In the genomic region with DNA sequence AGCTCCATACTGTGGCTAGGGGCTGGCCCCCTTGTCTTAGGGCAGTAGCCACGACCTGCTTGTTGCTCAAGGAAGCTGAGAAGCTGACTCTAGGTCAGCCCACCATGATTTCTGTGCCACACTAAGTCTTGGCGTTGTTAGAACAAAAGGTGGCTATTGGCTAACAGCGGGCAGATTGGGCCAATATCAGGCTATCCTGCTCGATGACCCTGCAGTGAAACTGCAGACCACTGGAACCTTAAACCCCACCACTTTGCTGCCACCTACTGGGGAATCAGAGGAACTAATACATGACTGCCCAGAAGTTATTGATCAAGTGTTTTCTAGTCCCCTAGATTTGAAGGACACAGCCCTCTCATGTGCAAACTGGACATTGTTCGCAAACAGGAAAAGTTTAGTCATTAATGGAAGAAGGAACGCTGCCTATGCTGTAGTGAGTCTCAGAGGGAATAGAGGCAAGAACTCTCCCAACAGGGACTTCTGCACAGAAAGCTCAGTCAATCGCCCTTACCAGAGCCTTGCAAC, we compare ENCODE assay signal across 8 cellular contexts. TPM values are rescaled to one million over a fixed set of nuclear protein-coding genes. Genes with fewer than 3 reads are reported as not detected.
A peak's percentile ranks its signal among the peaks of the same experiment; 100 is the strongest.
DNase-seq lines count a peak whose midpoint lies in the region; ATAC-seq, FAIRE-seq and TF ChIP-seq lines count a peak whose summit lies in the region.

No MANE protein-coding gene starts in this region.

- H3K27me3 Mint-ChIP-seq in WTC11 (ENCODE audit: low read depth): peaks cover 45% of the 10 kb centered on the region

- no peak overlapping the region for H3K4me3 ChIP-seq in AG04449 (ENCODE audit: low read depth, low read length)

- peaks cover 31% of the 10 kb centered on the region for H3K4me1 Mint-ChIP-seq in WTC11

- CTCF ChIA-PET in AG04449 (lab: Yijun Ruan, JAX): interaction anchor here (0.7 to 4.5 kb wide), 24 partner anchors 9 to 746 kb away, joined by 3 to 42 read pairs (median 4); a partner anchor contains a TSS
- CTCF ChIA-PET in WTC11 (lab: Charles Lee): interaction anchor here (0.7 to 3.4 kb wide), 8 partner anchors 9 to 391 kb away, joined by 3 to 19 read pairs (median 3); a partner anchor contains a TSS

- FAIRE-seq in urothelium cell line (lab: Jason Lieb, UNC): no peak

- H3K4me3 Mint-ChIP-seq in WTC11: no peak overlapping the region

- H3K27ac Mint-ChIP-seq in WTC11: no peak overlapping the region

- TF ChIP-seq CTCF in AG04449 (IDR thresholded peaks at IDR 0.05; ENCODE audit: insufficient read depth, low read length, missing control alignments) (peak; percentile 74), GM13976 (IDR thresholded peaks at IDR 0.05; ENCODE audit: borderline replicate concordance, control extremely low read depth, extremely low read depth, insufficient read depth, missing control alignments) (peak; percentile 58), WTC11 (IDR thresholded peaks at IDR 0.05) (peak; percentile 72)

- DNase-seq in AG04449 (ENCODE audit: low read depth, low spot score): no peak
- peak; percentile 44 for DNase-seq in GM13976 (ENCODE audit: low spot score)
- DNase-seq in NCI-H1092 (lab: John Stamatoyannopoulos, UW): peak; percentile 24
- DNase-seq in WTC11 (ENCODE audit: low spot score): peak; percentile 62
- DNase-seq in dermis microvascular lymphatic vessel endothelial cell (ENCODE audit: low read depth in 2 of 2): peak; percentile 47 to 74
- peak; percentile 22 for DNase-seq in midbrain (lab: John Stamatoyannopoulos, UW)
- DNase-seq in urothelium cell line (ENCODE audit: low spot score): peak; percentile 62

- ATAC-seq in HG02623 (IDR thresholded peaks at IDR 0.05; ENCODE audit: unreplicated experiment): peak; percentile 44
- ATAC-seq in WTC11: peak; percentile 86

- no peaks in the 10 kb centered on the region for H3K36me3 Mint-ChIP-seq in WTC11

- no peaks in the 10 kb centered on the region for H3K9me3 Mint-ChIP-seq in WTC11

- in situ Hi-C loops in GM13976 (cut with MboI; ENCODE audit: low sequenced_read_pairs, unreplicated experiment): no loop called here

- POLR2A ChIA-PET in AG04449 (lab: Yijun Ruan, JAX) (no interaction called here), WTC11 (lab: Charles Lee) (no interaction called here)

TF ChIP-seq in WTC11, 78 proteins besides CTCF, POLR2A, EP300 and RAD21:
- TF ChIP-seq NFYB (CRISPR knock-in tag; conservative IDR thresholded peaks at IDR 0.05; ENCODE audit: low read depth): 0 out of 2 replicates have a peak, but pooled peaks have one; percentile 26
- TF ChIP-seq, protein P1, sequence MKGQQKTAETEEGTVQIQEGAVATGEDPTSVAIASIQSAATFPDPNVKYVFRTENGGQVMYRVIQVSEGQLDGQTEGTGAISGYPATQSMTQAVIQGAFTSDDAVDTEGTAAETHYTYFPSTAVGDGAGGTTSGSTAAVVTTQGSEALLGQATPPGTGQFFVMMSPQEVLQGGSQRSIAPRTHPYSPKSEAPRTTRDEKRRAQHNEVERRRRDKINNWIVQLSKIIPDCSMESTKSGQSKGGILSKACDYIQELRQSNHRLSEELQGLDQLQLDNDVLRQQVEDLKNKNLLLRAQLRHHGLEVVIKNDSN (CRISPR knock-in tag; IDR thresholded peaks at IDR 0.05): no peak

RNA-seq across cellular contexts. Expression of a gene that starts 17.0 kb away (rescaled TPM):
- total RNA-seq in WTC11 (2021): 62.9 to 78.1 TPM (median 74.4 TPM) in 3 replicates
- 41.8 and 51.6 TPM in 2 replicates for total RNA-seq in dermis microvascular lymphatic vessel endothelial cell
